ENCODE assay signal across 21 cellular contexts in genomic region chr11:112941096-112941495, GRCh38. TPM values are rescaled to one million over a fixed set of nuclear protein-coding genes. Genes with fewer than 3 reads are reported as not detected.
"Had no signal": no experiment of that assay in that cellular context is flagged by ENCODE, and none has a peak within 500 bp of the region (broad histone marks: within the 10 kb centered on the region; RNA-seq: fewer than 3 reads in every experiment).

No MANE protein-coding gene starts in this region.

- H3K27me3 ChIP-seq: body of pancreas had no signal

- H3K4me1 ChIP-seq: body of pancreas had no signal

- H3K27ac Mint-ChIP-seq: activated CD8-positive, alpha-beta memory T cell treated with anti-CD3 and anti-CD28 coated beads, Interleukin-2, amount 10 ng/mL, durations not matched to agents 7 days and 5 days; activated naive CD4-positive, alpha-beta T cell treated with anti-CD3 and anti-CD28 coated beads, Interleukin-2, amount 50 U/mL, for 24 hours; activated T-cell treated with anti-CD3 and anti-CD28 coated beads, Interleukin-2, amount 50 U/mL, for 24 hours; activated T-helper 1 cell treated with anti-CD3 and anti-CD28 coated beads, Interleukin-12 subunit alpha, Interleukin-12 subunit beta, Interleukin-2, Interleukin-4 antibody, amounts not matched to agents 30 ng/mL and 10 ng/mL and 1 ng/mL, durations not matched to agents 14 hours and 24 hours and 36 hours; T-helper 1 cell treated with Interleukin-12 subunit alpha and Interleukin-12 subunit beta and Interleukin-4 antibody, amounts not matched to agents 30 μg/mL and 1 μg/mL, for 36 hours; WTC11 had no signal

- H3K4me1 Mint-ChIP-seq: activated CD8-positive, alpha-beta memory T cell treated with anti-CD3 and anti-CD28 coated beads, Interleukin-2, amount 10 ng/mL, durations not matched to agents 7 days and 5 days; activated naive CD4-positive, alpha-beta T cell treated with anti-CD3 and anti-CD28 coated beads, Interleukin-2, amount 50 U/mL, for 24 hours had no signal

- DNase-seq: activated CD4-positive, alpha-beta T cell treated with anti-CD3 and anti-CD28 coated beads for 48 hours; activated CD4-positive, alpha-beta T cell treated with anti-CD3 and anti-CD28 coated beads, Interleukin-2, amount 50 U/mL, for 4 hours; activated CD4-positive, CD25-positive, alpha-beta regulatory T cell treated with anti-CD3 and anti-CD28 coated beads, Interleukin-2, amount 50 U/mL, for 72 hours; activated CD8-positive, alpha-beta memory T cell treated with anti-CD3 and anti-CD28 coated beads, Interleukin-2, amount 10 ng/mL, durations not matched to agents 7 days and 5 days; activated effector memory CD4-positive, alpha-beta T cell treated with Interleukin-2 at 50 U/mL for 16 hours; activated naive CD4-positive, alpha-beta T cell; activated T-cell treated with anti-CD3 and anti-CD28 coated beads, Interleukin-2, amount 50 U/mL, for 24 hours; aorta; body of pancreas; Kasumi-1; KBM-7; NCI-H1930; NCI-H345; NCI-H524; PC-9; SHP77 treated with DMSO at 0.1 percent for 48 hours had no signal

- H3K9me3 ChIP-seq: body of pancreas had no signal

- H3K4me3 Mint-ChIP-seq: activated CD8-positive, alpha-beta memory T cell treated with anti-CD3 and anti-CD28 coated beads, Interleukin-2, amount 10 ng/mL, durations not matched to agents 7 days and 5 days; activated naive CD4-positive, alpha-beta T cell treated with anti-CD3 and anti-CD28 coated beads, Interleukin-2, amount 50 U/mL, for 24 hours; activated T-cell treated with anti-CD3 and anti-CD28 coated beads, Interleukin-2, amount 50 U/mL, for 24 hours; activated T-helper 1 cell treated with anti-CD3 and anti-CD28 coated beads, Interleukin-12 subunit alpha, Interleukin-12 subunit beta, Interleukin-2, Interleukin-4 antibody, amounts not matched to agents 30 ng/mL and 10 ng/mL and 1 ng/mL, durations not matched to agents 14 hours and 24 hours and 36 hours; T-helper 1 cell treated with Interleukin-12 subunit alpha and Interleukin-12 subunit beta and Interleukin-4 antibody, amounts not matched to agents 30 μg/mL and 1 μg/mL, for 36 hours; WTC11 had no signal

- H3K36me3 Mint-ChIP-seq: activated CD8-positive, alpha-beta memory T cell treated with anti-CD3 and anti-CD28 coated beads, Interleukin-2, amount 10 ng/mL, durations not matched to agents 7 days and 5 days; activated naive CD4-positive, alpha-beta T cell treated with anti-CD3 and anti-CD28 coated beads, Interleukin-2, amount 50 U/mL, for 24 hours; WTC11 had no signal

- H3K27ac ChIP-seq: body of pancreas, PC-9 had no signal

- H3K9me3 Mint-ChIP-seq: activated naive CD4-positive, alpha-beta T cell treated with anti-CD3 and anti-CD28 coated beads, Interleukin-2, amount 50 U/mL, for 24 hours; activated T-cell treated with anti-CD3 and anti-CD28 coated beads, Interleukin-2, amount 50 U/mL, for 24 hours; activated T-helper 1 cell treated with anti-CD3 and anti-CD28 coated beads, Interleukin-12 subunit alpha, Interleukin-12 subunit beta, Interleukin-2, Interleukin-4 antibody, amounts not matched to agents 30 ng/mL and 10 ng/mL and 1 ng/mL, durations not matched to agents 14 hours and 24 hours and 36 hours; T-helper 1 cell treated with Interleukin-12 subunit alpha and Interleukin-12 subunit beta and Interleukin-4 antibody, amounts not matched to agents 30 μg/mL and 1 μg/mL, for 36 hours; WTC11 had no signal

- H3K4me3 ChIP-seq: body of pancreas, PC-9 had no signal

RNA-seq across cellular contexts. Expression of gene NCAM1, which starts 20.1 kb away (rescaled TPM):
- total RNA-seq: activated T-helper 1 cell treated with anti-CD3 and anti-CD28 coated beads, Interleukin-12 subunit alpha, Interleukin-12 subunit beta, Interleukin-2, Interleukin-4 antibody, amounts not matched to agents 30 ng/mL and 10 ng/mL and 1 ng/mL, durations not matched to agents 14 hours and 24 hours and 36 hours; SK-MEL-5 had no signal
